ENCODE assay signal across 1 cellular context in genomic region chr21:44338971-44339910, GRCh38.
A peak's percentile ranks its signal among the peaks of the same experiment; 100 is the strongest.
TF ChIP-seq lines count a peak whose summit lies in the region.

CFAP410 (minus strand) TSS chr21:44339390; CDS start chr21:44339194, 196 bp downstream.

TF ChIP-seq in HepG2, 621 proteins besides CTCF, POLR2A, EP300 and RAD21 (continued from another document and continues in another):
- TF ChIP-seq ZBTB33 (CRISPR knock-in tag; IDR thresholded peaks at IDR 0.05), result no peak
- TF ChIP-seq BHLHE40 (IDR thresholded peaks at IDR 0.05; ENCODE audit: low read length), result no peak
- peak; percentile 67 for TF ChIP-seq ZNF605 (CRISPR knock-in tag; IDR thresholded peaks at IDR 0.05)
- TF ChIP-seq ZNF296 (CRISPR knock-in tag; conservative IDR thresholded peaks at IDR 0.05), result no peak
- TF ChIP-seq ZFP36L1 (CRISPR knock-in tag; IDR thresholded peaks at IDR 0.05), result peak; percentile 31; the same call in 1 of the 2 replicates
- TF ChIP-seq ZNF160 (CRISPR knock-in tag; IDR thresholded peaks at IDR 0.05), result peak; percentile 92
- peak; percentile 85 for TF ChIP-seq ZNF407 (CRISPR knock-in tag; IDR thresholded peaks at IDR 0.05; ENCODE audit: not compliant biosample characterization)
- TF ChIP-seq, protein P1, sequence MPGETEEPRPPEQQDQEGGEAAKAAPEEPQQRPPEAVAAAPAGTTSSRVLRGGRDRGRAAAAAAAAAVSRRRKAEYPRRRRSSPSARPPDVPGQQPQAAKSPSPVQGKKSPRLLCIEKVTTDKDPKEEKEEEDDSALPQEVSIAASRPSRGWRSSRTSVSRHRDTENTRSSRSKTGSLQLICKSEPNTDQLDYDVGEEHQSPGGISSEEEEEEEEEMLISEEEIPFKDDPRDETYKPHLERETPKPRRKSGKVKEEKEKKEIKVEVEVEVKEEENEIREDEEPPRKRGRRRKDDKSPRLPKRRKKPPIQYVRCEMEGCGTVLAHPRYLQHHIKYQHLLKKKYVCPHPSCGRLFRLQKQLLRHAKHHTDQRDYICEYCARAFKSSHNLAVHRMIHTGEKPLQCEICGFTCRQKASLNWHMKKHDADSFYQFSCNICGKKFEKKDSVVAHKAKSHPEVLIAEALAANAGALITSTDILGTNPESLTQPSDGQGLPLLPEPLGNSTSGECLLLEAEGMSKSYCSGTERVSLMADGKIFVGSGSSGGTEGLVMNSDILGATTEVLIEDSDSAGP (CRISPR knock-in tag; IDR thresholded peaks at IDR 0.05; ENCODE audit: borderline replicate concordance), result peak; percentile 84
- TF ChIP-seq MED1 (CRISPR knock-in tag; IDR thresholded peaks at IDR 0.05), result peak; percentile 89
- TF ChIP-seq NR3C1 (CRISPR knock-in tag; IDR thresholded peaks at IDR 0.05), result no peak
- peak; percentile 83; the same call in 1 of the 2 replicates for TF ChIP-seq KLF11 (CRISPR knock-in tag; IDR thresholded peaks at IDR 0.05)
- peak; percentile 81 for TF ChIP-seq ZNF883 (CRISPR knock-in tag; IDR thresholded peaks at IDR 0.05; ENCODE audit: not compliant biosample characterization)
- peak; percentile 76 for TF ChIP-seq SRF (IDR thresholded peaks at IDR 0.05; ENCODE audit: low read depth, low read length)
- peak; percentile 62; the same call in 1 of the 2 replicates for TF ChIP-seq ZNF792 (CRISPR knock-in tag; IDR thresholded peaks at IDR 0.05)
- TF ChIP-seq HNRNPUL1 (IDR thresholded peaks at IDR 0.05; ENCODE audit: low read depth, low read length), result peak; percentile 35; the same call in 1 of the 2 replicates
- TF ChIP-seq NFYB (CRISPR knock-in tag; IDR thresholded peaks at IDR 0.05), result peak; percentile 65
- TF ChIP-seq ATM (IDR thresholded peaks at IDR 0.05; ENCODE audit: borderline replicate concordance), result no peak
- peak; percentile 85 for TF ChIP-seq RFXAP (CRISPR knock-in tag; IDR thresholded peaks at IDR 0.05; ENCODE audit: borderline replicate concordance)
- peak; percentile 87; the same call in 1 of the 2 replicates for TF ChIP-seq PCBP1 (IDR thresholded peaks at IDR 0.05; ENCODE audit: borderline replicate concordance, low read depth, low read length)
- TF ChIP-seq YEATS4 (CRISPR knock-in tag; IDR thresholded peaks at IDR 0.05; ENCODE audit: borderline replicate concordance), result peak; percentile 99
- no peak for TF ChIP-seq SRSF1 (optimal IDR thresholded peaks at IDR 0.05; ENCODE audit: low read depth, low read length)
- TF ChIP-seq, protein P2, sequence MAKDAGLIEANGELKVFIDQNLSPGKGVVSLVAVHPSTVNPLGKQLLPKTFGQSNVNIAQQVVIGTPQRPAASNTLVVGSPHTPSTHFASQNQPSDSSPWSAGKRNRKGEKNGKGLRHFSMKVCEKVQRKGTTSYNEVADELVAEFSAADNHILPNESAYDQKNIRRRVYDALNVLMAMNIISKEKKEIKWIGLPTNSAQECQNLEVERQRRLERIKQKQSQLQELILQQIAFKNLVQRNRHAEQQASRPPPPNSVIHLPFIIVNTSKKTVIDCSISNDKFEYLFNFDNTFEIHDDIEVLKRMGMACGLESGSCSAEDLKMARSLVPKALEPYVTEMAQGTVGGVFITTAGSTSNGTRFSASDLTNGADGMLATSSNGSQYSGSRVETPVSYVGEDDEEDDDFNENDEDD (CRISPR knock-in tag; IDR thresholded peaks at IDR 0.05; ENCODE audit: borderline replicate concordance), result peak; percentile 76; the same call in 1 of the 2 replicates
- TF ChIP-seq, protein P3, sequence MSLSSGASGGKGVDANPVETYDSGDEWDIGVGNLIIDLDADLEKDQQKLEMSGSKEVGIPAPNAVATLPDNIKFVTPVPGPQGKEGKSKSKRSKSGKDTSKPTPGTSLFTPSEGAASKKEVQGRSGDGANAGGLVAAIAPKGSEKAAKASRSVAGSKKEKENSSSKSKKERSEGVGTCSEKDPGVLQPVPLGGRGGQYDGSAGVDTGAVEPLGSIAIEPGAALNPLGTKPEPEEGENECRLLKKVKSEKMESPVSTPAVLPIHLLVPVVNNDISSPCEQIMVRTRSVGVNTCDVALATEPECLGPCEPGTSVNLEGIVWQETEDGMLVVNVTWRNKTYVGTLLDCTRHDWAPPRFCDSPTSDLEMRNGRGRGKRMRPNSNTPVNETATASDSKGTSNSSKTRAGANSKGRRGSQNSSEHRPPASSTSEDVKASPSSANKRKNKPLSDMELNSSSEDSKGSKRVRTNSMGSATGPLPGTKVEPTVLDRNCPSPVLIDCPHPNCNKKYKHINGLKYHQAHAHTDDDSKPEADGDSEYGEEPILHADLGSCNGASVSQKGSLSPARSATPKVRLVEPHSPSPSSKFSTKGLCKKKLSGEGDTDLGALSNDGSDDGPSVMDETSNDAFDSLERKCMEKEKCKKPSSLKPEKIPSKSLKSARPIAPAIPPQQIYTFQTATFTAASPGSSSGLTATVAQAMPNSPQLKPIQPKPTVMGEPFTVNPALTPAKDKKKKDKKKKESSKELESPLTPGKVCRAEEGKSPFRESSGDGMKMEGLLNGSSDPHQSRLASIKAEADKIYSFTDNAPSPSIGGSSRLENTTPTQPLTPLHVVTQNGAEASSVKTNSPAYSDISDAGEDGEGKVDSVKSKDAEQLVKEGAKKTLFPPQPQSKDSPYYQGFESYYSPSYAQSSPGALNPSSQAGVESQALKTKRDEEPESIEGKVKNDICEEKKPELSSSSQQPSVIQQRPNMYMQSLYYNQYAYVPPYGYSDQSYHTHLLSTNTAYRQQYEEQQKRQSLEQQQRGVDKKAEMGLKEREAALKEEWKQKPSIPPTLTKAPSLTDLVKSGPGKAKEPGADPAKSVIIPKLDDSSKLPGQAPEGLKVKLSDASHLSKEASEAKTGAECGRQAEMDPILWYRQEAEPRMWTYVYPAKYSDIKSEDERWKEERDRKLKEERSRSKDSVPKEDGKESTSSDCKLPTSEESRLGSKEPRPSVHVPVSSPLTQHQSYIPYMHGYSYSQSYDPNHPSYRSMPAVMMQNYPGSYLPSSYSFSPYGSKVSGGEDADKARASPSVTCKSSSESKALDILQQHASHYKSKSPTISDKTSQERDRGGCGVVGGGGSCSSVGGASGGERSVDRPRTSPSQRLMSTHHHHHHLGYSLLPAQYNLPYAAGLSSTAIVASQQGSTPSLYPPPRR (CRISPR knock-in tag; IDR thresholded peaks at IDR 0.05; ENCODE audit: borderline replicate concordance), result peak; percentile 77; the same call in 1 of the 2 replicates
- TF ChIP-seq, protein P4, sequence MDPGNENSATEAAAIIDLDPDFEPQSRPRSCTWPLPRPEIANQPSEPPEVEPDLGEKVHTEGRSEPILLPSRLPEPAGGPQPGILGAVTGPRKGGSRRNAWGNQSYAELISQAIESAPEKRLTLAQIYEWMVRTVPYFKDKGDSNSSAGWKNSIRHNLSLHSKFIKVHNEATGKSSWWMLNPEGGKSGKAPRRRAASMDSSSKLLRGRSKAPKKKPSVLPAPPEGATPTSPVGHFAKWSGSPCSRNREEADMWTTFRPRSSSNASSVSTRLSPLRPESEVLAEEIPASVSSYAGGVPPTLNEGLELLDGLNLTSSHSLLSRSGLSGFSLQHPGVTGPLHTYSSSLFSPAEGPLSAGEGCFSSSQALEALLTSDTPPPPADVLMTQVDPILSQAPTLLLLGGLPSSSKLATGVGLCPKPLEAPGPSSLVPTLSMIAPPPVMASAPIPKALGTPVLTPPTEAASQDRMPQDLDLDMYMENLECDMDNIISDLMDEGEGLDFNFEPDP (CRISPR knock-in tag; conservative IDR thresholded peaks at IDR 0.05), result no peak
- TF ChIP-seq KAT8 (CRISPR knock-in tag; IDR thresholded peaks at IDR 0.05), result peak; percentile 100
- TF ChIP-seq STAT6 (CRISPR knock-in tag; IDR thresholded peaks at IDR 0.05; ENCODE audit: borderline replicate concordance), result peak; percentile 70; the same call in 1 of the 2 replicates
- no peak for TF ChIP-seq SKI (IDR thresholded peaks at IDR 0.05; ENCODE audit: partially characterized antibody)
- TF ChIP-seq NFIB (CRISPR knock-in tag; IDR thresholded peaks at IDR 0.05; ENCODE audit: borderline replicate concordance), result no peak
- TF ChIP-seq RARG (CRISPR knock-in tag; IDR thresholded peaks at IDR 0.05; ENCODE audit: low read depth), result no peak
